8 cellular contexts compared by ENCODE assay signal in genomic region chr4:7680106-7680505, GRCh38.
"Had no signal": no experiment of that assay in that cellular context is flagged by ENCODE, and none has a peak within 500 bp of the region (broad histone marks: within the 10 kb centered on the region; RNA-seq: fewer than 3 reads in every experiment).

No MANE protein-coding gene starts in this region.

- DNase-seq: H9, HCEC 1CT, IMR-90 had no signal

- H3K27ac ChIP-seq: HL-60 had no signal

- H3K4me3 Mint-ChIP-seq: GM23338, H9 had no signal

- H3K4me2 ChIP-seq: GM23338 had no signal

- H3K4me3 ChIP-seq: GM23338, K562 had no signal

- ATAC-seq: GM23338 had no signal

- FAIRE-seq: H1, H54, K562 had no signal

- H3K27ac Mint-ChIP-seq: GM23338, H9 had no signal

- H2AFZ ChIP-seq: GM23338 had no signal
